12 cellular contexts compared by ENCODE assay signal in the genomic region with DNA sequence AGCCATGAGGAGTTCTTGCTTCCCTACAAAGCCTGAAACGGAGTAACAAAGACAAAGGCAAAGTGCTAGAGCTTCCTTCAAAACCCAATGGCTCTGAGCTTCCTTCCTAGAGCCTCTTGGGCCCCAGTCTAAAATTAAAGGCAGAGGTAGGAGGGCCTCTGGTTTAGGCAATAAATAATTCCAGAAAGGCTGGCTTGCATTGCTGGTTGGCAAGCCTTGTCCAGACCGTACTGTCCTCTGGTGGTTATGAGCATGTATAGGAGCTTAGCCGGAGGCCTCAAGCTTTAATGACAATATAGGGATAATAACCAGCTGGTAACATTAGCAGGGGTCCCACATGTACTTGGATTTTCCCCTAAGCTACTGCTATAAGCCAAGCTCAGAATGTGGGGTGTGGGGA.
DNase-seq lines count a peak whose midpoint lies in the region; ATAC-seq and TF ChIP-seq lines count a peak whose summit lies in the region.
"Had no signal": no experiment of that assay in that cellular context is flagged by ENCODE, and none has a peak within 500 bp of the region (broad histone marks: within the 10 kb centered on the region; RNA-seq: fewer than 3 reads in every experiment).

No MANE protein-coding gene starts in this region.

- WGBS in ovary, 3 donors, result 25 to 39% (median 35%) methylated on average over 3 of the region's 3 CpGs

- H3K4me3 ChIP-seq in BLaER1 treated with 17β-estradiol and CSF1 and Interleukin-3, amounts not matched to agents 10 nM and 100 nM, result peak overlapping the region in 7 of 10 experiments; percentile 1 to 31 (median 21); a peak in 7 of 20 replicates
- H3K4me3 ChIP-seq in SK-N-MC (peak overlapping the region; percentile 50), ovary (no peak overlapping the region)
- H3K4me3 ChIP-seq: testis had no signal

- TF ChIP-seq EP300 in ovary (IDR thresholded peaks at IDR 0.05), result no peak

- peak overlapping the region; percentile 56 to 91 (median 90); a peak in 21 of 22 replicates for H3K27ac ChIP-seq in BLaER1 treated with 17β-estradiol and CSF1 and Interleukin-3, amounts not matched to agents 10 nM and 100 nM
- H3K27ac ChIP-seq in SK-N-MC (peak overlapping the region; percentile 97), ovary (peak overlapping the region; percentile 5 to 66)

- TF ChIP-seq CTCF in ovary (IDR thresholded peaks at IDR 0.05), result no peak

- H3K27me3 ChIP-seq in BLaER1 treated with 17β-estradiol and CSF1 and Interleukin-3, amounts not matched to agents 10 nM and 100 nM, result no peaks in the 10 kb centered on the region
- H3K27me3 ChIP-seq in ovary, result no peaks in the 10 kb centered on the region
- H3K27me3 ChIP-seq: testis had no signal

- DNase-seq in SK-N-MC (ENCODE audit: low read depth, low spot score) (no peak), fibroblast of the conjunctiva (ENCODE audit: low read depth) (peak; percentile 49), ovary (peak in 2 of 5 donors; percentile 14 to 29), ecto neural progenitor cell (ENCODE audit: low spot score) (no peak), NCI-H1417 treated with DMSO at 0.1 percent for 48 hours (lab: John Stamatoyannopoulos, UW) (no peak)
- DNase-seq: activated CD4-positive, alpha-beta memory T cell treated with anti-CD3 and anti-CD28 coated beads, Interleukin-2, amount 10 ng/mL, durations not matched to agents 7 days and 5 days; H7; NCI-H1105 treated with DMSO at 0.1 percent for 48 hours had no signal

- no peak for TF ChIP-seq POLR2A in ovary (IDR thresholded peaks at IDR 0.05)

- H3K9me3 ChIP-seq in BLaER1 treated with 17β-estradiol and CSF1 and Interleukin-3, amounts not matched to agents 10 nM and 100 nM (replicated peaks in 1 of 11), result peaks cover 0 to 28% (median 17%) of the 10 kb centered on the region in 11 experiments; a peak in 13 of 22 replicates
- H3K9me3 ChIP-seq in SK-N-MC (ENCODE audit: low read depth, low read length) (no peaks in the 10 kb centered on the region), ovary (no peaks in the 10 kb centered on the region)
- H3K9me3 ChIP-seq: testis had no signal

- no peaks in the 10 kb centered on the region for H3K36me3 ChIP-seq in BLaER1 treated with 17β-estradiol and CSF1 and Interleukin-3, amounts not matched to agents 10 nM and 100 nM
- H3K36me3 ChIP-seq in SK-N-MC (ENCODE audit: insufficient read depth, low read length) (no peaks in the 10 kb centered on the region), ovary (no peaks in the 10 kb centered on the region)

- no peaks in the 10 kb centered on the region for H4K20me1 ChIP-seq in BLaER1 treated with 17β-estradiol and CSF1 and Interleukin-3, amounts not matched to agents 10 nM and 100 nM

- peak overlapping the region; percentile 20 to 77 (median 73); a peak in 21 of 22 replicates for H3K9ac ChIP-seq in BLaER1 treated with 17β-estradiol and CSF1 and Interleukin-3, amounts not matched to agents 10 nM and 100 nM
- peak overlapping the region; percentile 32 for H3K9ac ChIP-seq in SK-N-MC (ENCODE audit: insufficient read length)

- intact Hi-C loops in ovary (cut with DNase I), result no loop called here

- ATAC-seq in GM18861 (IDR thresholded peaks at IDR 0.05; ENCODE audit: unreplicated experiment) (no peak), HG03280 (IDR thresholded peaks at IDR 0.05; ENCODE audit: unreplicated experiment) (no peak)

- H3K4me2 ChIP-seq in BLaER1 treated with 17β-estradiol and CSF1 and Interleukin-3, amounts not matched to agents 10 nM and 100 nM, result peak overlapping the region; percentile 71 to 88 (median 80)

- H3K4me1 ChIP-seq in BLaER1 treated with 17β-estradiol and CSF1 and Interleukin-3, amounts not matched to agents 10 nM and 100 nM, result peaks cover 36 to 93% (median 65%) of the 10 kb centered on the region in 10 experiments
- peaks cover 2% of the 10 kb centered on the region for H3K4me1 ChIP-seq in ovary (ENCODE audit: insufficient read depth)

Comparison
In these comparisons a context has a peak if more than half of its experiments do, and no peak if none do; other contexts are left out.
1. H3K27ac ChIP-seq: peak in every context shown above with its lines; median percentile 97 in SK-N-MC; 90 in BLaER1 treated with 17β-estradiol and CSF1 and Interleukin-3, amounts not matched to agents 10 nM and 100 nM; 36 in ovary.